Comparison of ENCODE assay signal across 8 cellular contexts in the genomic region with DNA sequence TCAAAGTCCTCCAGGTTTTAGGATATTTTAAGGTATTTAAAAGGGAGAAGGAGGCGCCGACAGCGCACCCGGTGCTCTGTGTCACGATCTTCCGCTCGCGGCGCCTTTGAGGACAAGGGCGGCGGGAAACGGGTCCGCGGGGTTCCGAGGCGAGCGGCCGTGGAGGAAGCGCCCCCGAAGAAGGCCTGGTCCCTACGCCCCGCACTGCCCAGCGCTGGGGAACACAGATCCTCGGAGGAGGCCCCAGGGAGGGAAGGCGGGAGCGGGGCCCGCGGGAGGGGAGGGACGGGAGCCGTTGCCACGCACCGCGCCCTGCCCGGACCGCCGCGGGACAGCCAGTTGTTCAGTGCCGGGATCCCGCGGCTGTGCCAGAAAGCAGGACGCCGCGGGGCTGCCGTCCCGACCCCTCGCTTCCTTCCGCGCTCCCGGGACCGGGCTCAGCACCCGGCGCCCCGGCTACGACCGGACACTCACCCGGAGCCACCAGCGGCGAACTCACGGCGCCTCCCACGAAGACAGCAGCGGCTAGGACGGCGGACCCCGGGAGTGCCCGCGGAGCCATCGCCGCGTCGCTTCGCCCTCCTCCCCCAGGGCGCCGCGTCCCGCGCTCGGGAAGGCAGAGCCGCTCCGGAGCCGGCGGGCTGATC. TPM values are rescaled to one million over a fixed set of nuclear protein-coding genes. Genes with fewer than 3 reads are reported as not detected.
DNase-seq lines count a peak whose midpoint lies in the region; ATAC-seq and TF ChIP-seq lines count a peak whose summit lies in the region.

No MANE protein-coding gene starts in this region.

- no peak for TF ChIP-seq CTCF in glutamatergic neuron (IDR thresholded peaks at IDR 0.05; ENCODE audit: partially characterized antibody, unreplicated experiment)
- no peak for TF ChIP-seq CTCF in progenitor cell of endocrine pancreas (IDR thresholded peaks at IDR 0.05; ENCODE audit: unreplicated experiment)

- H3K27ac Mint-ChIP-seq in glutamatergic neuron (ENCODE audit: unreplicated experiment) (peak overlapping the region; percentile 56), progenitor cell of endocrine pancreas (peak overlapping the region; percentile 91)

- H3K4me3 Mint-ChIP-seq in glutamatergic neuron (ENCODE audit: unreplicated experiment) (peak overlapping the region; percentile 85), progenitor cell of endocrine pancreas (ENCODE audit: low read depth) (peak overlapping the region; percentile 81)

- DNase-seq in NK-92 treated with Interleukin-12 subunit alpha and Interleukin-12 subunit beta, amount 100 ng/mL, for 24 hours (lab: John Stamatoyannopoulos, UW) = peak; percentile 38
- DNase-seq in NK-92 (lab: John Stamatoyannopoulos, UW; ENCODE audit: unreplicated experiment) = no peak
- DNase-seq in NCI-H69 (lab: John Stamatoyannopoulos, UW) = peak; percentile 66
- DNase-seq in activated gamma-delta T cell treated with Interleukin-2 at 50 U/mL for 16 hours = peak; percentile 43
- peak; percentile 67 for DNase-seq in glutamatergic neuron
- no peak for DNase-seq in progenitor cell of endocrine pancreas (ENCODE audit: low spot score, unreplicated experiment)
- DNase-seq in NCI-H1436 treated with DMSO at 0.1 percent for 48 hours (lab: John Stamatoyannopoulos, UW) = no peak

- H3K9me3 Mint-ChIP-seq in glutamatergic neuron (ENCODE audit: unreplicated experiment) = no peaks in the 10 kb centered on the region
- H3K9me3 Mint-ChIP-seq in progenitor cell of endocrine pancreas (ENCODE audit: low read depth) = no peaks in the 10 kb centered on the region

- H3K36me3 Mint-ChIP-seq in glutamatergic neuron (ENCODE audit: unreplicated experiment) (no peaks in the 10 kb centered on the region), progenitor cell of endocrine pancreas (ENCODE audit: insufficient read depth) (peaks cover 6% of the 10 kb centered on the region)

- H3K4me1 Mint-ChIP-seq in glutamatergic neuron (ENCODE audit: low read depth, unreplicated experiment) = peaks cover 12% of the 10 kb centered on the region
- peaks cover 25% of the 10 kb centered on the region for H3K4me1 Mint-ChIP-seq in progenitor cell of endocrine pancreas (ENCODE audit: low read depth)

- peak; percentile 18 for ATAC-seq in HG02759 (IDR thresholded peaks at IDR 0.05; ENCODE audit: unreplicated experiment)

- H3K27me3 Mint-ChIP-seq in glutamatergic neuron (ENCODE audit: unreplicated experiment) (peaks cover 4% of the 10 kb centered on the region), progenitor cell of endocrine pancreas (peaks cover 5% of the 10 kb centered on the region)

RNA-seq across cellular contexts. Expression of gene RELL1, which starts 0.3 kb away (rescaled TPM):
- total RNA-seq in glutamatergic neuron (ENCODE audit: unreplicated experiment) (21.2 TPM), progenitor cell of endocrine pancreas (30.4 and 33.6 TPM in 2 replicates)

Comparison
In these comparisons a context has a peak if more than half of its experiments do, and no peak if none do; other contexts are left out.
1. DNase-seq: peak in NK-92 treated with Interleukin-12 subunit alpha and Interleukin-12 subunit beta, amount 100 ng/mL, for 24 hours (single experiment), NCI-H69 (single experiment), activated gamma-delta T cell treated with Interleukin-2 at 50 U/mL for 16 hours (single experiment) and glutamatergic neuron (single experiment); none in NK-92 (single experiment), progenitor cell of endocrine pancreas (single experiment) and NCI-H1436 treated with DMSO at 0.1 percent for 48 hours (single experiment).